Comparison of ENCODE assay signal across 8 cellular contexts in the genomic region with DNA sequence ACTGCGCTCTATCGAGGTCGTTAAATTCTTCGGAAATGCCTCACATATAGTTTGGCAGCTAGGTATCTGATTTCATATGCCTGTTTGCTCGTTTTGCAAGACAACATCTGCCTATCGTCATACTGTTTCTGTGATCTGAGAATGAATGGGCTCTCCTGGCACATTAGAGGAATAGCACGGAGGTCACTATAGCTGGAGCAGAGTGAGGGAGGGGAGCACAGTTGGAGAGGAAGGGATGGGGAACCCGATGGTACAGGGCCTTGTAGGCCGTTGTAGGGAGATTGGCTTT.
A peak's percentile ranks its signal among the peaks of the same experiment; 100 is the strongest.
DNase-seq lines count a peak whose midpoint lies in the region; ATAC-seq and TF ChIP-seq lines count a peak whose summit lies in the region.

No MANE protein-coding gene starts in this region.

- no peak for TF ChIP-seq CTCF in AG10803 (conservative IDR thresholded peaks at IDR 0.05; ENCODE audit: low read length)

- H3K27me3 ChIP-seq in muscle layer of duodenum (ENCODE audit: low read depth, low read length) = no peaks in the 10 kb centered on the region

- H3K4me1 ChIP-seq in muscle layer of duodenum (ENCODE audit: control insufficient read depth in 1 of 2, insufficient read depth in 2 of 2, low read length in 2 of 2) = peaks cover 0 to 19% of the 10 kb centered on the region in 2 donors

- peak overlapping the region; percentile 95 for H3K4me3 Mint-ChIP-seq in central memory CD8-positive, alpha-beta T cell

- H3K36me3 ChIP-seq in KOPT-K1 (ENCODE audit: insufficient read depth, low read length) = peaks cover 32% of the 10 kb centered on the region
- H3K36me3 ChIP-seq in muscle layer of duodenum (ENCODE audit: control insufficient read depth in 1 of 2, insufficient read depth in 2 of 2, low read length in 2 of 2) = peaks cover 0 to 3% of the 10 kb centered on the region in 2 donors

- no peak for ATAC-seq in central memory CD8-positive, alpha-beta T cell (replicated peaks; ENCODE audit: extremely low read depth, poor library complexity, severe bottlenecking)

- peak overlapping the region; percentile 93 for H3K27ac Mint-ChIP-seq in central memory CD8-positive, alpha-beta T cell (ENCODE audit: low read depth)

- no peaks in the 10 kb centered on the region for H3K27me3 Mint-ChIP-seq in central memory CD8-positive, alpha-beta T cell

- H3K27ac ChIP-seq in KOPT-K1 (ENCODE audit: low read depth, low read length, poor library complexity, severe bottlenecking) (peak overlapping the region; percentile 95), muscle layer of duodenum (ENCODE audit: low read length) (peak overlapping the region; percentile 93)

- DNase-seq in AG10803 (ENCODE audit: low read depth) = peak; percentile 39
- DNase-seq in central memory CD8-positive, alpha-beta T cell (ENCODE audit: low spot score in 2 of 2) = no peak
- DNase-seq in activated gamma-delta T cell (lab: John Stamatoyannopoulos, UW) = no peak
- DNase-seq in DMS153 (lab: John Stamatoyannopoulos, UW) = no peak
- no peak for DNase-seq in nucleus accumbens (lab: John Stamatoyannopoulos, UW)
- no peak for DNase-seq in EL

- peaks cover 24% of the 10 kb centered on the region for H3K36me3 Mint-ChIP-seq in central memory CD8-positive, alpha-beta T cell (ENCODE audit: insufficient read depth)

- H3K4me3 ChIP-seq in AG10803 (ENCODE audit: low read length) (peak overlapping the region; percentile 80), muscle layer of duodenum (ENCODE audit: low read depth in 1 of 2, low read length in 2 of 2) (peak overlapping the region; percentile 83 to 85)

- no peaks in the 10 kb centered on the region for H3K9me3 Mint-ChIP-seq in central memory CD8-positive, alpha-beta T cell

- H3K9me3 ChIP-seq in KOPT-K1 (ENCODE audit: insufficient read depth, low read length, poor library complexity, severe bottlenecking) = no peaks in the 10 kb centered on the region
- H3K9me3 ChIP-seq in muscle layer of duodenum (ENCODE audit: control insufficient read depth in 1 of 2, low read length in 2 of 2) = no peaks in the 10 kb centered on the region

- H3K4me1 Mint-ChIP-seq in central memory CD8-positive, alpha-beta T cell = peaks cover 34% of the 10 kb centered on the region
